Comparison of ENCODE assay signal across 12 cellular contexts in genomic region chr11:84993386-84993785, GRCh38.
A peak's percentile ranks its signal among the peaks of the same experiment; 100 is the strongest.
DNase-seq lines count a peak whose midpoint lies in the region; ATAC-seq, FAIRE-seq and TF ChIP-seq lines count a peak whose summit lies in the region.
"Had no signal": no experiment of that assay in that cellular context is flagged by ENCODE, and none has a peak within 500 bp of the region (broad histone marks: within the 10 kb centered on the region; RNA-seq: fewer than 3 reads in every experiment).

No MANE protein-coding gene starts in this region.

- 40% methylated on average over 1 of the region's 4 CpGs; no CpG with 5 or more reads in 1 of the 2 experiments for WGBS in IMR-90 (ENCODE audit: extremely low coverage in 2 of 2, insufficient read length in 1 of 2), 2 experiments
- WGBS in mammary epithelial cell (ENCODE audit: low coverage, missing lambda C conversion rate), result 51% methylated on average over 4 of the region's 4 CpGs
- 10 to 42% (median 30%) methylated on average over 4 of the region's 4 CpGs for WGBS in small intestine, 3 donors

- BruUV-seq in IMR-90 (replicated peaks; lab: Mats Ljungman, UMichigan) (no TSS peak), mammary epithelial cell (replicated peaks; lab: Mats Ljungman, UMichigan) (no TSS peak)

- no peaks in the 10 kb centered on the region for H4K20me1 ChIP-seq in IMR-90 (ENCODE audit: insufficient read depth, low read length)
- H4K20me1 ChIP-seq in mammary epithelial cell (ENCODE audit: insufficient read depth, low read length), result no peaks in the 10 kb centered on the region

- no peak overlapping the region for H3K56ac ChIP-seq in IMR-90 (ENCODE audit: extremely low read depth, insufficient read depth, low read length)

- H3K9ac ChIP-seq in IMR-90 (ENCODE audit: low read depth, low read length), result no peak overlapping the region
- H3K9ac ChIP-seq in mammary epithelial cell (ENCODE audit: insufficient read depth, low read length), result no peak overlapping the region

- CTCF ChIA-PET in IMR-90 (lab: Yijun Ruan, JAX) (no interaction called here), mammary epithelial cell (lab: Charles Lee; ENCODE audit: low non-redundant PET) (no interaction called here)

- no peak overlapping the region for H3K14ac ChIP-seq in IMR-90 (replicated peaks; ENCODE audit: low read depth, low read length)

- no peak for TF ChIP-seq POLR2A in IMR-90 (IDR thresholded peaks at IDR 0.05; ENCODE audit: low read depth, low read length)

- no peak overlapping the region for H2BK120ac ChIP-seq in IMR-90 (ENCODE audit: low read depth, low read length)

- TF ChIP-seq RAD21 in IMR-90 (IDR thresholded peaks at IDR 0.05; ENCODE audit: low read length), result peak; percentile 37

- H2AK9ac ChIP-seq in IMR-90 (replicated peaks; ENCODE audit: low read depth, low read length, poor library complexity), result no peak overlapping the region

- no peaks in the 10 kb centered on the region for H3K36me3 ChIP-seq in IMR-90 (ENCODE audit: control insufficient read depth, insufficient read depth, low read length)
- no peaks in the 10 kb centered on the region for H3K36me3 ChIP-seq in mammary epithelial cell (ENCODE audit: insufficient read depth, low read length)
- H3K36me3 ChIP-seq in mucosa of descending colon (ENCODE audit: low read depth), result no peaks in the 10 kb centered on the region
- H3K36me3 ChIP-seq in small intestine (ENCODE audit: control insufficient read depth in 2 of 2, insufficient read depth in 2 of 2, low read length in 2 of 2), result no peaks in the 10 kb centered on the region
- H3K36me3 ChIP-seq: spleen, stomach had no signal

- POLR2A ChIA-PET in IMR-90 (lab: Charles Lee; ENCODE audit: unreplicated experiment), result no interaction called here

- H3K23ac ChIP-seq in IMR-90 (ENCODE audit: low read depth, low read length), result no peak overlapping the region

- no peak for FAIRE-seq in small intestine (lab: Jason Lieb, UNC)

- H3K27ac ChIP-seq in IMR-90 (ENCODE audit: insufficient read depth, low read length), result no peak overlapping the region
- H3K27ac ChIP-seq in mammary epithelial cell (ENCODE audit: insufficient read depth, low read depth, low read length), result no peak overlapping the region
- H3K27ac ChIP-seq in small intestine (ENCODE audit: low read depth in 1 of 2, low read length in 1 of 2), result no peak overlapping the region
- H3K27ac ChIP-seq: spleen, stomach had no signal

- TF ChIP-seq CTCF in GM10266 (IDR thresholded peaks at IDR 0.05; ENCODE audit: control insufficient read depth, insufficient read depth, low read depth, missing control alignments) (peak; percentile 32), IMR-90 (conservative IDR thresholded peaks at IDR 0.05; ENCODE audit: low read depth, low read length) (peak; percentile 24; the same call in 1 of the 2 replicates), mammary epithelial cell (conservative IDR thresholded peaks at IDR 0.05 in 1 of 2, IDR thresholded peaks at IDR 0.05 in 1 of 2; ENCODE audit: extremely low read depth in 1 of 2, insufficient read depth in 1 of 2, low read depth in 1 of 2, low read length in 2 of 2) (peak; percentile 40 to 51), mucosa of descending colon (IDR thresholded peaks at IDR 0.05) (no peak)

- no peak overlapping the region for H2BK20ac ChIP-seq in IMR-90 (ENCODE audit: low read depth, low read length)

- DNase-seq in GM10266 (ENCODE audit: extremely low spot score), result no peak
- no peak for DNase-seq in IMR-90
- peak; percentile 4 for DNase-seq in mammary epithelial cell
- peak in 2 of 3 donors; percentile 23 to 27 for DNase-seq in mucosa of descending colon
- DNase-seq in small intestine, result no peak
- no peak for DNase-seq in inferior parietal cortex (ENCODE audit: extremely low spot score)
- DNase-seq in NCI-H1048 (lab: John Stamatoyannopoulos, UW), result no peak
- DNase-seq: activated effector memory CD4-positive, alpha-beta T cell treated with Interleukin-2 at 50 U/mL for 16 hours; NCI-H2227 treated with DMSO at 0.1 percent for 48 hours; spleen; stomach had no signal

- no peak overlapping the region for H2AFZ ChIP-seq in IMR-90 (replicated peaks; ENCODE audit: low read length, poor library complexity)
- H2AFZ ChIP-seq in mammary epithelial cell (ENCODE audit: low read depth, low read length), result no peak overlapping the region

- in situ Hi-C loops in IMR-90 (cut with MboI; ENCODE audit: low sequenced_read_pairs) (no loop called here), mammary epithelial cell (cut with MboI; ENCODE audit: low sequenced_read_pairs in 2 of 2) (no loop called here)

- no peak overlapping the region for H2BK5ac ChIP-seq in IMR-90 (ENCODE audit: low read depth, low read length, poor library complexity, severe bottlenecking)

- dilution Hi-C loops in IMR-90 (cut with HindIII; ENCODE audit: low sequenced_read_pairs, unreplicated experiment) (no loop called here), mammary epithelial cell (cut with HindIII; ENCODE audit: low sequenced_read_pairs) (no loop called here)

- no peak overlapping the region for H4K91ac ChIP-seq in IMR-90 (ENCODE audit: insufficient read depth, low read depth, low read length)

- H3K4me2 ChIP-seq in IMR-90 (ENCODE audit: low read depth, low read length) (no peak overlapping the region), mammary epithelial cell (ENCODE audit: insufficient read depth, low read depth, low read length) (no peak overlapping the region)

- H4K5ac ChIP-seq in IMR-90 (ENCODE audit: low read depth, low read length), result no peak overlapping the region

- H3K4me1 ChIP-seq in IMR-90 (ENCODE audit: control insufficient read depth, insufficient read depth, low read length) (no peaks in the 10 kb centered on the region), mammary epithelial cell (ENCODE audit: insufficient read depth, low read length) (no peaks in the 10 kb centered on the region), mucosa of descending colon (ENCODE audit: low read depth) (no peaks in the 10 kb centered on the region), small intestine (ENCODE audit: control insufficient read depth in 2 of 2, insufficient read depth in 1 of 2, low read depth in 1 of 2, low read length in 1 of 2) (no peaks in the 10 kb centered on the region)
- H3K4me1 ChIP-seq: spleen, stomach had no signal

- H3K9me1 ChIP-seq in IMR-90 (ENCODE audit: insufficient read depth, low read length), result no peaks in the 10 kb centered on the region

- ATAC-seq in IMR-90 (ENCODE audit: low read depth), result no peak
- ATAC-seq in mucosa of descending colon, result peak; percentile 68
- no peak for ATAC-seq in GM19395 (IDR thresholded peaks at IDR 0.05; ENCODE audit: unreplicated experiment)

- H3K18ac ChIP-seq in IMR-90 (ENCODE audit: low read depth, low read length), result no peak overlapping the region

- intact Hi-C loops in IMR-90 (cut with micrococcal nuclease) (loop anchor here (2.0 kb wide), 1 partner anchor 193 kb away; no protein-coding TSS in a partner anchor), mammary epithelial cell (cut with micrococcal nuclease) (loop anchor here (1.0 to 5.0 kb wide), 2 partner anchors 193 to 211 kb away; no protein-coding TSS in a partner anchor), mucosa of descending colon (cut with DNase I, micrococcal nuclease) (no loop called here)

- no peak overlapping the region for H2BK15ac ChIP-seq in IMR-90 (ENCODE audit: low read depth, low read length)

- H3K4ac ChIP-seq in IMR-90 (ENCODE audit: low read depth, low read length), result no peak overlapping the region

- no peak overlapping the region for H4K8ac ChIP-seq in IMR-90 (ENCODE audit: low read depth in 2 of 2, low read length in 2 of 2)

- H3K79me2 ChIP-seq in mammary epithelial cell (ENCODE audit: insufficient read depth, low read length), result no peaks in the 10 kb centered on the region

- H3K27me3 ChIP-seq in IMR-90 (ENCODE audit: control insufficient read depth, insufficient read depth, low read length) (no peaks in the 10 kb centered on the region), mammary epithelial cell (ENCODE audit: insufficient read depth, low read length) (no peaks in the 10 kb centered on the region), small intestine (ENCODE audit: control insufficient read depth in 2 of 2, insufficient read depth in 2 of 2, low read length in 2 of 2) (no peaks in the 10 kb centered on the region)
- H3K27me3 ChIP-seq: spleen, stomach had no signal

- H3K79me1 ChIP-seq in IMR-90 (ENCODE audit: low read depth in 1 of 2, low read length in 2 of 2), result no peaks in the 10 kb centered on the region

- H3K4me3 ChIP-seq in IMR-90 (ENCODE audit: insufficient read depth, low read depth, low read length) (no peak overlapping the region), mammary epithelial cell (replicated peaks in 1 of 3; ENCODE audit: insufficient read depth in 1 of 3, low read depth in 2 of 3, low read length in 3 of 3) (no peak overlapping the region), mucosa of descending colon (no peak overlapping the region), small intestine (ENCODE audit: low read depth in 1 of 2, low read length in 2 of 2) (no peak overlapping the region)
- H3K4me3 ChIP-seq: spleen, stomach had no signal

- no peak overlapping the region for H2AK5ac ChIP-seq in IMR-90 (ENCODE audit: low read depth, low read length)

- H3K9me3 ChIP-seq in IMR-90 (ENCODE audit: control insufficient read depth, insufficient read depth, low read length), result no peaks in the 10 kb centered on the region; the same call in 1 of the 2 replicates
- no peaks in the 10 kb centered on the region for H3K9me3 ChIP-seq in mammary epithelial cell (replicated peaks; ENCODE audit: insufficient read depth, low read length)
- no peaks in the 10 kb centered on the region for H3K9me3 ChIP-seq in mucosa of descending colon
- no peaks in the 10 kb centered on the region for H3K9me3 ChIP-seq in small intestine (ENCODE audit: control insufficient read depth, low read depth)

TF ChIP-seq in IMR-90, 13 proteins besides CTCF, POLR2A, EP300 and RAD21:
- no peak for TF ChIP-seq FOS (IDR thresholded peaks at IDR 0.05; ENCODE audit: low read depth, low read length)
- peak; percentile 30; the same call in 1 of the 2 replicates for TF ChIP-seq SMC3 (IDR thresholded peaks at IDR 0.05; ENCODE audit: low read depth, low read length)

Comparison
In these comparisons a context has a peak if more than half of its experiments do, and no peak if none do; other contexts are left out.
1. DNase-seq: peak in mammary epithelial cell (single experiment) and mucosa of descending colon (2 of 3); none in GM10266 (single experiment), IMR-90 (single experiment), small intestine (single experiment), inferior parietal cortex (single experiment) and NCI-H1048 (single experiment).
2. intact Hi-C loops: an anchor here in IMR-90 (2.0 kb wide) and mammary epithelial cell (1.0 to 5.0 kb wide); none called in mucosa of descending colon.